Comparison of ENCODE assay signal across 8 cellular contexts in the genomic region with DNA sequence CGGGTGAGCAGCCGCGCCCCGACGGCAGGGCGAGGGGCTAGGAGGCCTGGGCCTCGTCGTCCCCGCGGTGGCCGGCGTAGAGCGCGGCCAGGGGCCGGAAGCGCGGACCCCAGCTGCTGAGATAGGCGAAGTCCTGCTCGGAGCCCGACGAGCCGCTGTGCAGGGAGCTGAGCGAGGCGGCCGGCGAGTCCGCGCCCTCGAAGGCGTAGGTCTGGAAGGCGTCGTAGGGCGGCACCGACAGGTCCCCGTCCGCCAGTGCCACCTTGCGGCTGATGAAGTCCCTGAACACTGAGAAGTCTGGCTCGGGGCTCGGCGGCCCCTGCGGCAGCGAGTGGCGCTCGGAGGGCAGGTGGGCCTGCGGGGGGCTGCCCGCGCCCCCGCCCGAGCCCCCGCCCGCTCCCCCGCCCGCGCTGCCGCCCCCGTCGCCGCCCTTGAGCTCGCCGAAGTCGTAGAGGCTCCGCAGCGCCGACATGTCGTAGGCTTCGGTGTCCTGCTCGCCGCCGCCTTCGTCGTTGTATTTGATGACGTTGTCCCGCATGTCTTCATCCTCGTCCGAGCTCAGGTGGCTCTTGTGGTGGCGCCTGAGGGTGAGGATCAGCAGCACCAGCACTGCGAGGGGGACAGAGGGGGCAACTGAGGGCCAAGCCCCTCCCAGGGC. TPM values are rescaled to one million over a fixed set of nuclear protein-coding genes. Genes with fewer than 3 reads are reported as not detected.
DNase-seq lines count a peak whose midpoint lies in the region; ATAC-seq and TF ChIP-seq lines count a peak whose summit lies in the region.

No MANE protein-coding gene starts in this region.

- BruUV-seq in Calu3 (replicated peaks; lab: Mats Ljungman, UMichigan) = no TSS peak

- H3K4me1 Mint-ChIP-seq in Calu3 (ENCODE audit: low read depth, unreplicated experiment) (no peaks in the 10 kb centered on the region), memory B cell (peaks cover 5% of the 10 kb centered on the region)

- no peak overlapping the region for H3K4me3 Mint-ChIP-seq in Calu3 (ENCODE audit: low read depth, unreplicated experiment)
- peak overlapping the region; percentile 35 for H3K4me3 Mint-ChIP-seq in memory B cell

- H3K27me3 Mint-ChIP-seq in Calu3 (ENCODE audit: unreplicated experiment) (peaks cover 98% of the 10 kb centered on the region), memory B cell (peaks cover 28% of the 10 kb centered on the region)

- peak; percentile 85 for TF ChIP-seq CTCF in Calu3 (IDR thresholded peaks at IDR 0.05; ENCODE audit: unreplicated experiment)

- H3K36me3 Mint-ChIP-seq in Calu3 (ENCODE audit: insufficient read depth, unreplicated experiment) = no peaks in the 10 kb centered on the region
- no peaks in the 10 kb centered on the region for H3K36me3 Mint-ChIP-seq in memory B cell

- H3K9me3 Mint-ChIP-seq in Calu3 (ENCODE audit: low read depth, unreplicated experiment) (no peaks in the 10 kb centered on the region), memory B cell (no peaks in the 10 kb centered on the region)

- H3K27ac Mint-ChIP-seq in Calu3 (ENCODE audit: unreplicated experiment) = no peak overlapping the region
- H3K27ac Mint-ChIP-seq in memory B cell = no peak overlapping the region

- peak; percentile 96 for ATAC-seq in memory B cell (ENCODE audit: low read depth)
- no peak for ATAC-seq in GM18502 (IDR thresholded peaks at IDR 0.05; ENCODE audit: poor library complexity, unreplicated experiment)

- intact Hi-C loops in Calu3 (cut with micrococcal nuclease; ENCODE audit: unreplicated experiment) = no loop called here

- DNase-seq in Calu3 (peak; percentile 84), NCI-H146 treated with DMSO at 0.1 percent for 48 hours (lab: John Stamatoyannopoulos, UW; ENCODE audit: unreplicated experiment) (peak; percentile 71), memory B cell (ENCODE audit: low spot score in 2 of 2) (peak; percentile 75 to 83), NCI-H1417 (lab: John Stamatoyannopoulos, UW) (no peak)
- peak; percentile 77 to 82 for DNase-seq in activated CD4-positive, alpha-beta T cell treated with anti-CD3 and anti-CD28 coated beads, Interleukin-2, amount 50 U/mL, for 48 hours
- DNase-seq in effector CD8-positive, alpha-beta T cell (lab: John Stamatoyannopoulos, UW) = peak; percentile 41
- peak; percentile 54 to 61 for DNase-seq in stimulated activated CD8-positive, alpha-beta memory T cell treated with anti-CD3 and anti-CD28 coated beads, Interleukin-2, amount 100 ng/mL, for 48 hours (ENCODE audit: low read depth in 2 of 2)

- CTCF ChIA-PET in Calu3 (lab: Charles Lee) = interaction anchor here (0.6 to 0.9 kb wide), 3 partner anchors 132 to 172 kb away, joined by 3 to 4 read pairs (median 4); no protein-coding TSS in a partner anchor

RNA-seq across cellular contexts. Expression of gene CD40, which starts 56.5 kb away (rescaled TPM):
- total RNA-seq in Calu3 (2022) = 13.3 and 13.6 TPM in 2 replicates

Comparison
In these comparisons a context has a peak if more than half of its experiments do, and no peak if none do; other contexts are left out.
1. DNase-seq: peak in Calu3 (single experiment), NCI-H146 treated with DMSO at 0.1 percent for 48 hours (single experiment), activated CD4-positive, alpha-beta T cell treated with anti-CD3 and anti-CD28 coated beads, Interleukin-2, amount 50 U/mL, for 48 hours (2 of 2), effector CD8-positive, alpha-beta T cell (single experiment), memory B cell (2 of 2) and stimulated activated CD8-positive, alpha-beta memory T cell treated with anti-CD3 and anti-CD28 coated beads, Interleukin-2, amount 100 ng/mL, for 48 hours (2 of 2); none in NCI-H1417 (0 of 3).